19 cellular contexts compared by ENCODE assay signal in the genomic region with DNA sequence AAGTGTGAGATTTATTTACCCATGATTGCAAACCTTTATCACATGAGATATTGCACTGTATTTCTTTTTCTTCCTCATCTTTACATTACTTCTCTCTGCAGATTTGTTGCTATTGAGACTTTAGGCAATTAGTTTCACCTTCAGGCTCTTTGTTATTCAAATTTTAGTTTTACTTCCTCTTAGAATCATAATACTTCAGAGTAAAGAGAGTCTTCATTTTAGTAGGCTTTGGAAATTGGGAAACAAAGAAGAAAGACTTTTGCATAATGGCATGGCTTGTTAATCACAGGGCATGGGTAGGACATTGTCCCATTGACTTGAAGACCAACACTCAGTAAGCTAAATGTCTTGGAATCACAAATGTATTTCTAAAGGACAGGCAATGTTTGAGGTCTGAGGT. TPM values are rescaled to one million over a fixed set of nuclear protein-coding genes. Genes with fewer than 3 reads are reported as not detected.
DNase-seq lines count a peak whose midpoint lies in the region; ATAC-seq and TF ChIP-seq lines count a peak whose summit lies in the region.
"Had no signal": no experiment of that assay in that cellular context is flagged by ENCODE, and none has a peak within 500 bp of the region (broad histone marks: within the 10 kb centered on the region; RNA-seq: fewer than 3 reads in every experiment).

No MANE protein-coding gene starts in this region.

- no peak for ATAC-seq in WTC11
- ATAC-seq in stimulated activated naive B cell treated with anti-CD40 and anti-IgM and Interleukin-4, amounts not matched to agents 10 μg/mL and 1 μg/mL and 100 μg/mL, for 72 hours (replicated peaks), result no peak

- no peak for TF ChIP-seq CTCF in WTC11 (IDR thresholded peaks at IDR 0.05)

- H3K4me1 Mint-ChIP-seq in WTC11, result peaks cover 27% of the 10 kb centered on the region
- no peaks in the 10 kb centered on the region for H3K4me1 Mint-ChIP-seq in stimulated activated naive B cell treated with anti-CD40 and anti-IgM and Interleukin-4, amounts not matched to agents 10 μg/mL and 1 μg/mL and 100 μg/mL, for 72 hours

- POLR2A ChIA-PET in WTC11 (lab: Charles Lee), result no interaction called here

- no peaks in the 10 kb centered on the region; the same call in 1 of the 2 replicates for H3K36me3 ChIP-seq in HUES6 (ENCODE audit: control insufficient read depth, insufficient read depth, low read length)
- H3K36me3 ChIP-seq: HAP-1, SJSA1 had no signal

- H3K9me3 Mint-ChIP-seq in WTC11, result peaks cover 60% of the 10 kb centered on the region
- peaks cover 20 to 28% of the 10 kb centered on the region in 2 donors for H3K9me3 Mint-ChIP-seq in stimulated activated naive B cell treated with anti-CD40 and anti-IgM and Interleukin-4, amounts not matched to agents 10 μg/mL and 1 μg/mL and 100 μg/mL, for 72 hours

- CTCF ChIA-PET in WTC11 (lab: Charles Lee), result interaction anchor here (0.8 to 1.3 kb wide), 5 partner anchors 25 to 201 kb away, joined by 3 to 5 read pairs (median 3); partner anchors contain the start of genes PCDHB14, PCDHB15 and PCDHGB4

- DNase-seq in MV-4-11 (lab: John Stamatoyannopoulos, UW), result peak; percentile 81
- DNase-seq in WTC11 (ENCODE audit: low spot score), result no peak
- DNase-seq in stimulated activated naive B cell treated with anti-CD40 and anti-IgM and Interleukin-4, amounts not matched to agents 10 μg/mL and 1 μg/mL and 100 μg/mL, for 72 hours, result no peak
- DNase-seq in substantia nigra (lab: John Stamatoyannopoulos, UW), result no peak
- no peak for DNase-seq in T-helper 2 cell
- no peak for DNase-seq in DMS79 (lab: John Stamatoyannopoulos, UW)
- DNase-seq: Caco-2; CD4-positive, CD25-positive, alpha-beta regulatory T cell; DMS153; Kasumi-1; NCI-H1048; NCI-H1436 treated with DMSO at 0.1 percent for 48 hours; NCI-H2029 treated with DMSO at 0.1 percent for 48 hours; NCI-H2171 treated with DMSO at 0.1 percent for 48 hours; NCI-H446 treated with DMSO at 0.1 percent for 48 hours; PC-9 had no signal

- H3K27me3 ChIP-seq in HUES6 (ENCODE audit: control insufficient read depth, insufficient read depth, low read length), result no peaks in the 10 kb centered on the region
- H3K27me3 ChIP-seq: SJSA1 had no signal

- H3K36me3 Mint-ChIP-seq in WTC11, result peaks cover 65% of the 10 kb centered on the region
- H3K36me3 Mint-ChIP-seq in stimulated activated naive B cell treated with anti-CD40 and anti-IgM and Interleukin-4, amounts not matched to agents 10 μg/mL and 1 μg/mL and 100 μg/mL, for 72 hours, result peaks cover 25 to 40% of the 10 kb centered on the region in 2 donors

- peak overlapping the region; percentile 2; the same call in 1 of the 2 replicates for H3K4me3 Mint-ChIP-seq in WTC11
- H3K4me3 Mint-ChIP-seq in stimulated activated naive B cell treated with anti-CD40 and anti-IgM and Interleukin-4, amounts not matched to agents 10 μg/mL and 1 μg/mL and 100 μg/mL, for 72 hours, result peak overlapping the region in 1 of 2 donors; percentile 17

- peaks cover 54% of the 10 kb centered on the region for H3K9me3 ChIP-seq in HUES6 (ENCODE audit: control insufficient read depth, insufficient read depth, low read depth, low read length)
- H3K9me3 ChIP-seq: Caco-2 had no signal

- H3K4me3 ChIP-seq in HUES6 (ENCODE audit: low read depth, low read length), result peak overlapping the region; percentile 5
- H3K4me3 ChIP-seq: HAP-1, PC-9, SJSA1 had no signal

- peaks cover 21% of the 10 kb centered on the region for H3K27me3 Mint-ChIP-seq in WTC11 (ENCODE audit: low read depth)
- H3K27me3 Mint-ChIP-seq in stimulated activated naive B cell treated with anti-CD40 and anti-IgM and Interleukin-4, amounts not matched to agents 10 μg/mL and 1 μg/mL and 100 μg/mL, for 72 hours, result peaks cover 64 to 76% of the 10 kb centered on the region in 2 donors

- H3K9ac ChIP-seq in HUES6 (ENCODE audit: low read length), result no peak overlapping the region

- H3K27ac ChIP-seq in HUES6 (ENCODE audit: low read depth, low read length), result peak overlapping the region; percentile 26; the same call in 1 of the 2 replicates
- no peak overlapping the region for H3K27ac ChIP-seq in substantia nigra (ENCODE audit: low read depth, low read length, poor library complexity, severe bottlenecking)
- H3K27ac ChIP-seq: PC-9, SJSA1 had no signal

- H3K4me1 ChIP-seq in HUES6 (ENCODE audit: control insufficient read depth, insufficient read depth, low read length), result no peaks in the 10 kb centered on the region
- H3K4me1 ChIP-seq: Caco-2, HAP-1, SJSA1 had no signal

- H3K27ac Mint-ChIP-seq in WTC11, result no peak overlapping the region
- peak overlapping the region; percentile 44 for H3K27ac Mint-ChIP-seq in stimulated activated naive B cell treated with anti-CD40 and anti-IgM and Interleukin-4, amounts not matched to agents 10 μg/mL and 1 μg/mL and 100 μg/mL, for 72 hours

TF ChIP-seq in WTC11, 78 proteins besides CTCF, POLR2A, EP300 and RAD21 (continues in another document):
- TF ChIP-seq ZNF232 (CRISPR knock-in tag; IDR thresholded peaks at IDR 0.05) (no peak), TP53 (CRISPR knock-in tag; IDR thresholded peaks at IDR 0.05) (no peak), CREB1 (CRISPR knock-in tag; IDR thresholded peaks at IDR 0.05) (no peak), GRHL2 (CRISPR knock-in tag; IDR thresholded peaks at IDR 0.05; ENCODE audit: insufficient replicate concordance, severe bottlenecking) (no peak), GTF2I (CRISPR knock-in tag; conservative IDR thresholded peaks at IDR 0.05) (no peak), ZSCAN18 (CRISPR knock-in tag; IDR thresholded peaks at IDR 0.05) (no peak), ELF4 (CRISPR knock-in tag; IDR thresholded peaks at IDR 0.05; ENCODE audit: low read depth) (no peak), HMGA2 (CRISPR knock-in tag; IDR thresholded peaks at IDR 0.05) (no peak), E2F5 (CRISPR knock-in tag; IDR thresholded peaks at IDR 0.05) (no peak)
- TF ChIP-seq, protein P1, sequence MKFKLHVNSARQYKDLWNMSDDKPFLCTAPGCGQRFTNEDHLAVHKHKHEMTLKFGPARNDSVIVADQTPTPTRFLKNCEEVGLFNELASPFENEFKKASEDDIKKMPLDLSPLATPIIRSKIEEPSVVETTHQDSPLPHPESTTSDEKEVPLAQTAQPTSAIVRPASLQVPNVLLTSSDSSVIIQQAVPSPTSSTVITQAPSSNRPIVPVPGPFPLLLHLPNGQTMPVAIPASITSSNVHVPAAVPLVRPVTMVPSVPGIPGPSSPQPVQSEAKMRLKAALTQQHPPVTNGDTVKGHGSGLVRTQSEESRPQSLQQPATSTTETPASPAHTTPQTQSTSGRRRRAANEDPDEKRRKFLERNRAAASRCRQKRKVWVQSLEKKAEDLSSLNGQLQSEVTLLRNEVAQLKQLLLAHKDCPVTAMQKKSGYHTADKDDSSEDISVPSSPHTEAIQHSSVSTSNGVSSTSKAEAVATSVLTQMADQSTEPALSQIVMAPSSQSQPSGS (CRISPR knock-in tag; IDR thresholded peaks at IDR 0.05; ENCODE audit: borderline replicate concordance, low read depth), result no peak
- TF ChIP-seq, protein P2, sequence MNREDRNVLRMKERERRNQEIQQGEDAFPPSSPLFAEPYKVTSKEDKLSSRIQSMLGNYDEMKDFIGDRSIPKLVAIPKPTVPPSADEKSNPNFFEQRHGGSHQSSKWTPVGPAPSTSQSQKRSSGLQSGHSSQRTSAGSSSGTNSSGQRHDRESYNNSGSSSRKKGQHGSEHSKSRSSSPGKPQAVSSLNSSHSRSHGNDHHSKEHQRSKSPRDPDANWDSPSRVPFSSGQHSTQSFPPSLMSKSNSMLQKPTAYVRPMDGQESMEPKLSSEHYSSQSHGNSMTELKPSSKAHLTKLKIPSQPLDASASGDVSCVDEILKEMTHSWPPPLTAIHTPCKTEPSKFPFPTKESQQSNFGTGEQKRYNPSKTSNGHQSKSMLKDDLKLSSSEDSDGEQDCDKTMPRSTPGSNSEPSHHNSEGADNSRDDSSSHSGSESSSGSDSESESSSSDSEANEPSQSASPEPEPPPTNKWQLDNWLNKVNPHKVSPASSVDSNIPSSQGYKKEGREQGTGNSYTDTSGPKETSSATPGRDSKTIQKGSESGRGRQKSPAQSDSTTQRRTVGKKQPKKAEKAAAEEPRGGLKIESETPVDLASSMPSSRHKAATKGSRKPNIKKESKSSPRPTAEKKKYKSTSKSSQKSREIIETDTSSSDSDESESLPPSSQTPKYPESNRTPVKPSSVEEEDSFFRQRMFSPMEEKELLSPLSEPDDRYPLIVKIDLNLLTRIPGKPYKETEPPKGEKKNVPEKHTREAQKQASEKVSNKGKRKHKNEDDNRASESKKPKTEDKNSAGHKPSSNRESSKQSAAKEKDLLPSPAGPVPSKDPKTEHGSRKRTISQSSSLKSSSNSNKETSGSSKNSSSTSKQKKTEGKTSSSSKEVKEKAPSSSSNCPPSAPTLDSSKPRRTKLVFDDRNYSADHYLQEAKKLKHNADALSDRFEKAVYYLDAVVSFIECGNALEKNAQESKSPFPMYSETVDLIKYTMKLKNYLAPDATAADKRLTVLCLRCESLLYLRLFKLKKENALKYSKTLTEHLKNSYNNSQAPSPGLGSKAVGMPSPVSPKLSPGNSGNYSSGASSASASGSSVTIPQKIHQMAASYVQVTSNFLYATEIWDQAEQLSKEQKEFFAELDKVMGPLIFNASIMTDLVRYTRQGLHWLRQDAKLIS (CRISPR knock-in tag; IDR thresholded peaks at IDR 0.05; ENCODE audit: borderline replicate concordance), result no peak

RNA-seq across cellular contexts. Expression of gene PCDHGA5, which starts 1.2 kb away (rescaled TPM):
- 2.0 to 2.5 TPM (median 2.4 TPM) in 3 replicates for total RNA-seq in WTC11 (2021)
- total RNA-seq: CD4-positive, CD25-positive, alpha-beta regulatory T cell had no signal

RNA-seq across cellular contexts. Expression of gene PCDHGB2, which starts 2.9 kb away (rescaled TPM):
- 4.1 to 5.5 TPM (median 5.2 TPM) in 3 replicates for total RNA-seq in WTC11 (2021)

RNA-seq across cellular contexts. Expression of gene PCDHGB3, which starts 7.3 kb away (rescaled TPM):
- total RNA-seq in WTC11 (2021), result 3.3 to 4.2 TPM (median 3.5 TPM) in 3 replicates
- total RNA-seq: PC-9 had no signal

RNA-seq across cellular contexts. Expression of gene PCDHGA4, which starts 7.9 kb away (rescaled TPM):
- total RNA-seq in WTC11 (2021), result 3.4 to 3.9 TPM (median 3.5 TPM) in 3 replicates
- total RNA-seq: CD4-positive, CD25-positive, alpha-beta regulatory T cell; PC-9 had no signal

RNA-seq across cellular contexts. Expression of gene PCDHGA6, which starts 11.0 kb away (rescaled TPM):
- total RNA-seq in WTC11 (2021), result 2.6 to 3.3 TPM (median 3.0 TPM) in 3 replicates
- total RNA-seq: CD4-positive, CD25-positive, alpha-beta regulatory T cell had no signal
